Comparison of ENCODE assay signal across 8 cellular contexts in the genomic region with DNA sequence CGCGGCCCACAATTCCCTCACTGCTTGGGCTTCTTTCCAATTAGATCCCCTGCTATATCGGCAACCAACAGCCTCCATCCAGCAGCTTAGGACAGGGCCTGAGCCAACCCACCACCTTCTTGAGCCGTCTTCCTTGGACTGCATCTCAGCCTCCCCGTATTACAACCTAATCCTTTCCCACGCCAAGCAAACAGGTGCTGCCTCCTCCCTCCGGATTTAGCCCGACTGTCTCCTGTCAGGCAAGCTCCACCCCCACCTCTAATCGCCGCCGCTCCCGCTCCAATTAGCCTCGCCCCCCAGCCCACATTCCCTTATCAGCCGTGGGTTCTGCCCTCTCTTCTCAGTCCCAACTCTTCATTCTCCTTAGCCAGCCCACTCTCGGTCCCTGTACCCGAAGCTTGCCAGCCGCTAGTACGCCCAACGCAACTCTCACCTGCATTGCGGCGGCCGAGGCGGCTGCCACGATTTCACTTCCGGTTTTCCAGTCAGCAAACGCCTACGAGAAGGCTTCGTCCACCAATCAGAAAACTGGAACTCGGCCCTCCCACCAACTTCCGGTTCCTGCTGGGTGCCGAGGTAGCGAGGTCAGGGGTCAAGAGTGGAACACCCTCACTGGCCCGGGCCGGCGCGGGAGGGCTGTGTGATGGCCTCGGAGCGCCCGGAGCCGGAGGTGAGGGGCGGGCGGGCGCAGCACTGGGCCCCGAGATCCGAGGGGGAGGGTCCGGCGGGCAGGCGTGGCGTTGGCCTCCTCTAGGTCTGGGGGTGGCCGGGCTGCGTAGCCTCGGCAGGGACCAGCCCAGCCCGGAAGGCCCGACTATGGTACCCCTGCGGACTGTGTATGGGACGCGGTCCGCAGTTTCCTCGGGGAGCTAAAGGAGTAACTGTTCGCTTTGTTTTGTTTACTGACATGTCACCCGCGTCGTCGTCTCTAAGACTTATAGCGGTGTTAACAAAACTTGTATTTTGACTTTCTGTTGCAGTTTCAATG. TPM values are rescaled to one million over a fixed set of nuclear protein-coding genes. Genes with fewer than 3 reads are reported as not detected.
A peak's percentile ranks its signal among the peaks of the same experiment; 100 is the strongest.
DNase-seq lines count a peak whose midpoint lies in the region; ATAC-seq and TF ChIP-seq lines count a peak whose summit lies in the region.

MED8 (minus strand) TSS at position 475 of the 988 bp plus-strand sequence; CDS start at position 439, 36 bp downstream.
SZT2 (plus strand) TSS at position 574 of the 988 bp plus-strand sequence; CDS start at position 644, 70 bp downstream.

- intact Hi-C loops in left ventricle myocardium inferior (cut with micrococcal nuclease) (loop anchor here (10.0 kb wide), 1 partner anchor 165 kb away; no protein-coding TSS in a partner anchor), upper lobe of right lung (cut with DNase I) (no loop called here)

- no peaks in the 10 kb centered on the region for H3K27me3 ChIP-seq in left ventricle myocardium inferior (ENCODE audit: low read depth)
- no peaks in the 10 kb centered on the region for H3K27me3 ChIP-seq in upper lobe of right lung

- H3K27ac ChIP-seq in left ventricle myocardium inferior (replicated peaks) (peak within 1 kb of the TSS; percentile 89), upper lobe of right lung (peak within 1 kb of the TSS; percentile 92)

- H3K4me3 Mint-ChIP-seq in T-helper 17 cell = peak within 1 kb of the TSS; percentile 100
- H3K4me3 Mint-ChIP-seq in progenitor cell of endocrine pancreas (ENCODE audit: low read depth) = peak within 1 kb of the TSS; percentile 99

- H3K27me3 Mint-ChIP-seq in T-helper 17 cell = no peaks in the 10 kb centered on the region
- no peaks in the 10 kb centered on the region for H3K27me3 Mint-ChIP-seq in progenitor cell of endocrine pancreas

- peak within 1 kb of the TSS; percentile 100 for H3K27ac Mint-ChIP-seq in T-helper 17 cell
- H3K27ac Mint-ChIP-seq in progenitor cell of endocrine pancreas = peak within 1 kb of the TSS; percentile 99

- DNase-seq in GM13977 (ENCODE audit: low spot score) (peak; percentile 96), NCI-H187 (lab: John Stamatoyannopoulos, UW) (peak; percentile 83 to 89), T-helper 17 cell (peak; percentile 76 to 92 (median 82)), amygdala (lab: John Stamatoyannopoulos, UW) (peak; percentile 66 to 97 (median 90)), left ventricle myocardium inferior (peak; percentile 95), progenitor cell of endocrine pancreas (ENCODE audit: low spot score, unreplicated experiment) (peak; percentile 92), upper lobe of right lung (peak; percentile 96)

- ATAC-seq in HG02885 (IDR thresholded peaks at IDR 0.05; ENCODE audit: poor library complexity, unreplicated experiment) (peak; percentile 95), T-helper 17 cell (peak; percentile 93), upper lobe of right lung (peak; percentile 99)

- H3K4me1 ChIP-seq in left ventricle myocardium inferior (peaks cover 44% of the 10 kb centered on the region), upper lobe of right lung (peaks cover 22% of the 10 kb centered on the region)

- H3K9me3 ChIP-seq in T-helper 17 cell (ENCODE audit: control insufficient read depth, low read length, poor library complexity, severe bottlenecking) (no peaks in the 10 kb centered on the region), left ventricle myocardium inferior (replicated peaks) (no peaks in the 10 kb centered on the region), upper lobe of right lung (no peaks in the 10 kb centered on the region)

- TF ChIP-seq CTCF in GM13977 (IDR thresholded peaks at IDR 0.05; ENCODE audit: extremely low read depth, insufficient read depth, missing control alignments) (no peak), left ventricle myocardium inferior (IDR thresholded peaks at IDR 0.05; ENCODE audit: borderline replicate concordance) (no peak), progenitor cell of endocrine pancreas (IDR thresholded peaks at IDR 0.05; ENCODE audit: unreplicated experiment) (no peak), upper lobe of right lung (IDR thresholded peaks at IDR 0.05) (no peak)

- peaks cover 10% of the 10 kb centered on the region for H3K36me3 Mint-ChIP-seq in T-helper 17 cell (ENCODE audit: low read depth)
- peaks cover 7% of the 10 kb centered on the region for H3K36me3 Mint-ChIP-seq in progenitor cell of endocrine pancreas (ENCODE audit: insufficient read depth)

- peak within 1 kb of the TSS; percentile 90 for H3K4me3 ChIP-seq in left ventricle myocardium inferior
- H3K4me3 ChIP-seq in upper lobe of right lung = peak within 1 kb of the TSS; percentile 84

- H3K36me3 ChIP-seq in left ventricle myocardium inferior (peaks cover 35% of the 10 kb centered on the region), upper lobe of right lung (peaks cover 40% of the 10 kb centered on the region)

- in situ Hi-C loops in GM13977 (cut with MboI; ENCODE audit: low pct_unique_long_range_greater_than_20kb, low sequenced_read_pairs, unreplicated experiment) = no loop called here

- H3K4me1 Mint-ChIP-seq in T-helper 17 cell (peaks cover 45% of the 10 kb centered on the region), progenitor cell of endocrine pancreas (ENCODE audit: low read depth) (peaks cover 19% of the 10 kb centered on the region)

- H3K9me3 Mint-ChIP-seq in progenitor cell of endocrine pancreas (ENCODE audit: low read depth) = no peaks in the 10 kb centered on the region

RNA-seq across cellular contexts. Expression of gene MED8, which starts in this region (rescaled TPM):
- 10 to 100 TPM; 13.7 to 16.4 TPM for total RNA-seq in T-helper 17 cell
- 15.7 TPM for total RNA-seq in left ventricle myocardium inferior
- total RNA-seq in progenitor cell of endocrine pancreas = 30.2 and 30.4 TPM in 2 replicates
- total RNA-seq in upper lobe of right lung = 37.3 TPM

RNA-seq across cellular contexts. Expression of gene SZT2, which starts in this region (rescaled TPM):
- 10 to 100 TPM; 87.0 to 92.1 TPM for total RNA-seq in T-helper 17 cell
- 24.8 TPM for total RNA-seq in left ventricle myocardium inferior
- total RNA-seq in progenitor cell of endocrine pancreas = 75.4 and 75.7 TPM in 2 replicates
- total RNA-seq in upper lobe of right lung = 70.4 TPM

Comparison
In these comparisons a context has a peak if more than half of its experiments do, and no peak if none do; other contexts are left out.
1. Peak in every context shown above with its lines: DNase-seq, ATAC-seq, H3K4me3 ChIP-seq and H3K27ac ChIP-seq.